ENCODE assay signal across 8 cellular contexts in genomic region chr3:124886168-124887051, GRCh38. TPM values are rescaled to one million over a fixed set of nuclear protein-coding genes. Genes with fewer than 3 reads are reported as not detected.
DNase-seq lines count a peak whose midpoint lies in the region; ATAC-seq, FAIRE-seq and TF ChIP-seq lines count a peak whose summit lies in the region.

No MANE protein-coding gene starts in this region.

- H3K36me3 Mint-ChIP-seq in activated CD4-positive, alpha-beta T cell treated with anti-CD3 and anti-CD28 coated beads, Interleukin-2, amount 10 ng/mL, durations not matched to agents 24 days and 14 days (ENCODE audit: low read depth): no peaks in the 10 kb centered on the region

- no peak overlapping the region for H2AK5ac ChIP-seq in H1 (ENCODE audit: low read depth, low read length)

- no peak overlapping the region for H3K27ac Mint-ChIP-seq in activated CD4-positive, alpha-beta T cell treated with anti-CD3 and anti-CD28 coated beads, Interleukin-2, amount 10 ng/mL, durations not matched to agents 24 days and 14 days

- CTCF ChIA-PET in H1 (lab: Charles Lee; ENCODE audit: partially characterized antibody): interaction anchor here (1.0 to 2.3 kb wide), 5 partner anchors 11 to 150 kb away, joined by 3 to 10 read pairs (median 4); no protein-coding TSS in a partner anchor

- H3K4me1 Mint-ChIP-seq in activated CD4-positive, alpha-beta T cell treated with anti-CD3 and anti-CD28 coated beads, Interleukin-2, amount 10 ng/mL, durations not matched to agents 24 days and 14 days: peaks cover 5% of the 10 kb centered on the region

- H3K18ac ChIP-seq in H1 (ENCODE audit: extremely low read depth, low read length): peak overlapping the region; percentile 86

- H3K9me3 ChIP-seq in BLaER1 (no peaks in the 10 kb centered on the region), H1 (ENCODE audit: insufficient read depth in 2 of 2, low read depth in 1 of 2, low read length in 1 of 2) (no peaks in the 10 kb centered on the region), mesodermal cell (ENCODE audit: control insufficient read depth, low read length) (no peaks in the 10 kb centered on the region)

- H3K79me1 ChIP-seq in H1 (ENCODE audit: low read depth, low read length): no peaks in the 10 kb centered on the region

- peak overlapping the region; percentile 80 for H4K5ac ChIP-seq in H1 (ENCODE audit: insufficient read length, low read depth, low read length)

- H3K36me3 ChIP-seq in BLaER1 (no peaks in the 10 kb centered on the region), H1 (ENCODE audit: control insufficient read depth in 2 of 4, insufficient read depth in 4 of 4, low read length in 3 of 4) (no peaks in the 10 kb centered on the region), mesodermal cell (ENCODE audit: control insufficient read depth, insufficient read depth, low read length) (no peaks in the 10 kb centered on the region)

- H2BK5ac ChIP-seq in H1 (ENCODE audit: low read depth, low read length): peak overlapping the region; percentile 91

- H3K27ac ChIP-seq in BLaER1: no peak overlapping the region
- peak overlapping the region; percentile 44; the same call in 1 of the 2 replicates for H3K27ac ChIP-seq in H1 (ENCODE audit: low read depth, low read length)
- H3K27ac ChIP-seq in mesodermal cell (ENCODE audit: low read depth, low read length, severe bottlenecking): peak overlapping the region; percentile 50

- H3K4me1 ChIP-seq in BLaER1 (peaks cover 22% of the 10 kb centered on the region), H1 (replicated peaks in 1 of 4; ENCODE audit: control insufficient read depth in 3 of 4, insufficient read depth in 4 of 4, low read length in 3 of 4) (peaks cover 7 to 41% (median 32%) of the 10 kb centered on the region in 4 experiments), mesodermal cell (ENCODE audit: control insufficient read depth, insufficient read depth, low read length, poor library complexity, severe bottlenecking) (peaks cover 26% of the 10 kb centered on the region)

- no peak overlapping the region for H2AFZ ChIP-seq in H1 (ENCODE audit: low read length)

- peak overlapping the region; percentile 77; the same call in 1 of the 2 replicates for H2BK12ac ChIP-seq in H1 (ENCODE audit: low read depth, low read length)

- intact Hi-C loops in activated CD4-positive, alpha-beta T cell treated with anti-CD3 and anti-CD28 coated beads, Interleukin-2, amount 10 ng/mL, durations not matched to agents 24 days and 14 days (cut with micrococcal nuclease): loop anchor here (5.0 kb wide), 1 partner anchor 99 kb away; no protein-coding TSS in a partner anchor

- peak overlapping the region; percentile 13 for H3K56ac ChIP-seq in H1 (replicated peaks; ENCODE audit: insufficient read length, low read depth, low read length)

- TF ChIP-seq CTCF in H1 (IDR thresholded peaks at IDR 0.05; ENCODE audit: control extremely low read depth in 1 of 3, insufficient read depth in 1 of 3, low read depth in 1 of 3, low read length in 3 of 3): no peak

- FAIRE-seq in H1 (lab: Jason Lieb, UNC): no peak

- ATAC-seq in GM19324 (IDR thresholded peaks at IDR 0.05; ENCODE audit: low FRiP score, unreplicated experiment): peak; percentile 31
- peak; percentile 32 for ATAC-seq in HG03565 (IDR thresholded peaks at IDR 0.05; ENCODE audit: unreplicated experiment)
- ATAC-seq in GM21367 (IDR thresholded peaks at IDR 0.05; ENCODE audit: unreplicated experiment): no peak

- H4K91ac ChIP-seq in H1 (replicated peaks; ENCODE audit: insufficient read length, low read length): peak overlapping the region; percentile 98

- TF ChIP-seq RAD21 in H1 (IDR thresholded peaks at IDR 0.05 in 1 of 2, conservative IDR thresholded peaks at IDR 0.05 in 1 of 2; ENCODE audit: low read depth in 2 of 2, low read length in 2 of 2): peak in 1 of 2 experiments; percentile 10; a peak in 1 of 4 replicates

- H3K9me3 Mint-ChIP-seq in activated CD4-positive, alpha-beta T cell treated with anti-CD3 and anti-CD28 coated beads, Interleukin-2, amount 10 ng/mL, durations not matched to agents 24 days and 14 days: no peaks in the 10 kb centered on the region

- H3K4me3 ChIP-seq in BLaER1: peak overlapping the region; percentile 75
- peak overlapping the region; percentile 54 to 88 (median 68) for H3K4me3 ChIP-seq in H1 (ENCODE audit: extremely low read depth in 1 of 4, insufficient read depth in 2 of 4, low read depth in 3 of 4, low read length in 4 of 4)
- H3K4me3 ChIP-seq in mesodermal cell (ENCODE audit: extremely low read depth, insufficient read depth, low read length, poor library complexity, severe bottlenecking): peak overlapping the region; percentile 64

- H3K4ac ChIP-seq in H1 (replicated peaks; ENCODE audit: insufficient read length, low read depth, low read length): peak overlapping the region; percentile 78

- peak overlapping the region; percentile 74 for H3K4me3 Mint-ChIP-seq in activated CD4-positive, alpha-beta T cell treated with anti-CD3 and anti-CD28 coated beads, Interleukin-2, amount 10 ng/mL, durations not matched to agents 24 days and 14 days

- H3K4me2 ChIP-seq in BLaER1 (peak overlapping the region; percentile 99), H1 (ENCODE audit: insufficient read depth in 1 of 2, low read depth in 2 of 2, low read length in 2 of 2) (peak overlapping the region; percentile 77 to 93)

- POLR2A ChIA-PET in H1 (lab: Charles Lee; ENCODE audit: partially characterized antibody): interaction anchor here (0.7 to 3.3 kb wide), 15 partner anchors 10 to 252 kb away, joined by 3 to 15 read pairs (median 3); partner anchors contain the start of gene UMPS

- H4K8ac ChIP-seq in H1 (ENCODE audit: extremely low read depth, insufficient read depth, low read length): peak overlapping the region; percentile 41

- no peak overlapping the region for H2BK15ac ChIP-seq in H1 (ENCODE audit: low read length)

- H3K27me3 ChIP-seq in BLaER1: peaks cover 70% of the 10 kb centered on the region
- no peaks in the 10 kb centered on the region for H3K27me3 ChIP-seq in H1 (replicated peaks in 1 of 4; ENCODE audit: control insufficient read depth in 3 of 4, extremely low read depth in 1 of 4, insufficient read depth in 3 of 4, low read length in 3 of 4)

- H3K79me2 ChIP-seq in H1 (ENCODE audit: control insufficient read depth in 1 of 2, insufficient read depth in 2 of 2, low read length in 2 of 2): peaks cover 4 to 42% of the 10 kb centered on the region in 2 experiments

- no peak for TF ChIP-seq EP300 in H1 (IDR thresholded peaks at IDR 0.05; ENCODE audit: borderline replicate concordance in 1 of 2, low read depth in 2 of 2, low read length in 2 of 2)

- H3K14ac ChIP-seq in H1 (ENCODE audit: insufficient read length): no peak overlapping the region

- H3K23me2 ChIP-seq in H1 (ENCODE audit: low read depth, low read length): peaks cover 5% of the 10 kb centered on the region

- no peak overlapping the region for H3K23ac ChIP-seq in H1 (ENCODE audit: insufficient read length)

- 1% methylated on average over 42 of the region's 85 CpGs; no CpG with 5 or more reads in 1 of the 2 experiments for WGBS in H1 (ENCODE audit: extremely low coverage in 1 of 2, insufficient coverage in 1 of 2, insufficient read length in 1 of 2, insufficient replicate concordance in 2 of 2, low coverage in 1 of 2, low lambda C conversion rate in 2 of 2, missing lambda C conversion rate in 1 of 2), 2 experiments
- WGBS in mesodermal cell (ENCODE audit: insufficient coverage in 2 of 2), 2 experiments: 0 to 1% methylated on average over 37 to 64 of the region's 85 CpGs

- H4K20me1 ChIP-seq in BLaER1 (peaks cover 36% of the 10 kb centered on the region), H1 (replicated peaks in 1 of 2; ENCODE audit: control insufficient read depth in 1 of 2, insufficient read depth in 2 of 2, low read length in 2 of 2) (no peaks in the 10 kb centered on the region)

- peak; percentile 71 for DNase-seq in activated CD4-positive, alpha-beta T cell treated with anti-CD3 and anti-CD28 coated beads, Interleukin-2, amount 10 ng/mL, durations not matched to agents 24 days and 14 days
- peak in 1 of 2 experiments; percentile 70 for DNase-seq in H1 (ENCODE audit: low read depth in 1 of 2, low spot score in 2 of 2)
- DNase-seq in stimulated activated naive CD4-positive, alpha-beta T cell treated with Interleukin-2 at 50 U/mL for 16 hours (lab: John Stamatoyannopoulos, UW): peak; percentile 20

- H3K27me3 Mint-ChIP-seq in activated CD4-positive, alpha-beta T cell treated with anti-CD3 and anti-CD28 coated beads, Interleukin-2, amount 10 ng/mL, durations not matched to agents 24 days and 14 days: peaks cover 64% of the 10 kb centered on the region

- H3K9ac ChIP-seq in BLaER1 (peak overlapping the region; percentile 51; the same call in 1 of the 2 replicates), H1 (replicated peaks in 1 of 4; ENCODE audit: extremely low read depth in 1 of 4, low read depth in 3 of 4, low read length in 3 of 4) (peak overlapping the region; percentile 51 to 90 (median 58))

- H2BK20ac ChIP-seq in H1 (ENCODE audit: low read length): no peak overlapping the region

- H2BK120ac ChIP-seq in H1 (replicated peaks; ENCODE audit: low read depth, low read length): peak overlapping the region; percentile 82

- peak in 1 of 2 experiments; percentile 17; a peak in 1 of 3 replicates for TF ChIP-seq POLR2A in H1 (IDR thresholded peaks at IDR 0.05; ENCODE audit: control extremely low read depth in 1 of 2, low read depth in 2 of 2, low read length in 2 of 2)

RNA-seq across cellular contexts. Expression of gene ITGB5, which starts 0.8 kb away (rescaled TPM):
- total RNA-seq in activated CD4-positive, alpha-beta T cell treated with anti-CD3 and anti-CD28 coated beads, Interleukin-2, amount 10 ng/mL, durations not matched to agents 24 days and 14 days: 2.1 and 2.2 TPM in 2 replicates
- total RNA-seq in H1 (2021; fragmentation: NEBNext Ultra II Directional; extraction: Animal tissue kit (Norgen Biotek cat#: 25700)): 251 and 268 TPM in 2 replicates
- polyA plus RNA-seq in H1 (2011; rRNA removed): 101 and 166 TPM in 2 replicates
- polyA plus RNA-seq in H1 (2011; cell fraction: cytosol; rRNA removed): 165 TPM
- polyA plus RNA-seq in H1 (2011; cell fraction: nucleus; rRNA removed): 201 TPM
- polyA plus RNA-seq in H1 (2012, experiment 1 of 2): 128 to 150 TPM (median 139 TPM) in 4 replicates
- polyA plus RNA-seq in H1 (2012, experiment 2 of 2): 74.9 TPM
- 153 TPM for polyA plus RNA-seq in H1 (2013, experiment 1 of 2)
- polyA plus RNA-seq in H1 (2013, experiment 2 of 2): 169 TPM
- 192 and 250 TPM in 2 replicates for polyA minus RNA-seq in H1 (2011; rRNA and poly(A)+ RNA removed)
- 114 TPM for polyA minus RNA-seq in H1 (2011; cell fraction: cytosol; rRNA and poly(A)+ RNA removed)
- 84.4 TPM for polyA minus RNA-seq in H1 (2011; cell fraction: nucleus; rRNA and poly(A)+ RNA removed)
- 90.1 TPM for polyA plus RNA-seq in mesodermal cell (2013, experiment 1 of 2)
- polyA plus RNA-seq in mesodermal cell (2013, experiment 2 of 2): 80.3 TPM

RNA-seq across cellular contexts. Expression of gene MUC13, which starts 48.1 kb away (rescaled TPM):
- not detected in 2 replicates for total RNA-seq in activated CD4-positive, alpha-beta T cell treated with anti-CD3 and anti-CD28 coated beads, Interleukin-2, amount 10 ng/mL, durations not matched to agents 24 days and 14 days
- not detected in 2 replicates for total RNA-seq in H1 (2021; fragmentation: NEBNext Ultra II Directional; extraction: Animal tissue kit (Norgen Biotek cat#: 25700))
- not detected in 2 replicates for polyA plus RNA-seq in H1 (2011; rRNA removed)
- not detected for polyA plus RNA-seq in H1 (2011; cell fraction: cytosol; rRNA removed)
- polyA plus RNA-seq in H1 (2011; cell fraction: nucleus; rRNA removed): not detected
- polyA plus RNA-seq in H1 (2012, experiment 1 of 2): not detected in 4 replicates
- not detected for polyA plus RNA-seq in H1 (2012, experiment 2 of 2)
- not detected for polyA plus RNA-seq in H1 (2013, experiment 1 of 2)
- polyA plus RNA-seq in H1 (2013, experiment 2 of 2): not detected
- not detected in 2 replicates for polyA minus RNA-seq in H1 (2011; rRNA and poly(A)+ RNA removed)
- polyA minus RNA-seq in H1 (2011; cell fraction: cytosol; rRNA and poly(A)+ RNA removed): not detected
- not detected for polyA minus RNA-seq in H1 (2011; cell fraction: nucleus; rRNA and poly(A)+ RNA removed)
- not detected for polyA plus RNA-seq in mesodermal cell (2013, experiment 1 of 2)
- polyA plus RNA-seq in mesodermal cell (2013, experiment 2 of 2): not detected

Comparison
In these comparisons a context has a peak if more than half of its experiments do, and no peak if none do; other contexts are left out.
1. RNA of gene ITGB5, which starts 0.8 kb away (total RNA-seq): 251 to 268 TPM in H1; 2.1 to 2.2 TPM in activated CD4-positive, alpha-beta T cell treated with anti-CD3 and anti-CD28 coated beads, Interleukin-2, amount 10 ng/mL, durations not matched to agents 24 days and 14 days; every median in the first group is over 10 times any median in the second.
2. Peak in every context shown above with its lines, with median percentiles within 50 percentile points of each other: H3K4me3 ChIP-seq.